9 cellular contexts compared by ENCODE assay signal in genomic region chr5:181218795-181219124, GRCh38. TPM values are rescaled to one million over a fixed set of nuclear protein-coding genes. Genes with fewer than 3 reads are reported as not detected.
DNase-seq lines count a peak whose midpoint lies in the region; ATAC-seq lines count a peak whose summit lies in the region.
"Had no signal": no experiment of that assay in that cellular context is flagged by ENCODE, and none has a peak within 500 bp of the region (broad histone marks: within the 10 kb centered on the region; RNA-seq: fewer than 3 reads in every experiment).

No MANE protein-coding gene starts in this region.

- H3K36me3 ChIP-seq in iPS-15b (ENCODE audit: control insufficient read depth, insufficient read depth, low read length) (no peaks in the 10 kb centered on the region), subcutaneous abdominal adipose tissue (ENCODE audit: control insufficient read depth in 5 of 5, insufficient read depth in 5 of 5, low read length in 5 of 5) (no peaks in the 10 kb centered on the region)

- no peaks in the 10 kb centered on the region for H3K4me1 ChIP-seq in iPS-15b (ENCODE audit: control insufficient read depth, insufficient read depth, low read length)
- H3K4me1 ChIP-seq in subcutaneous abdominal adipose tissue (ENCODE audit: control insufficient read depth in 5 of 5, insufficient read depth in 5 of 5, low read length in 5 of 5), result peaks cover 12 to 42% (median 33%) of the 10 kb centered on the region in 5 donors

- peak overlapping the region; percentile 76 for H3K4me3 ChIP-seq in iPS-15b (ENCODE audit: low read depth, low read length)
- peak overlapping the region in 4 of 5 donors; percentile 57 to 70 (median 66) for H3K4me3 ChIP-seq in subcutaneous abdominal adipose tissue (ENCODE audit: low read depth in 1 of 5, low read length in 5 of 5)

- H3K9ac ChIP-seq in iPS-15b (ENCODE audit: low read depth, low read length) (no peak overlapping the region), subcutaneous abdominal adipose tissue (ENCODE audit: low read length in 5 of 5) (no peak overlapping the region)

- H3K27ac ChIP-seq in subcutaneous abdominal adipose tissue (ENCODE audit: low read depth, low read length), result no peak overlapping the region

- POLR2A ChIA-PET in activated CD8-positive, alpha-beta T cell treated with anti-CD3 and anti-CD28 coated beads, Interleukin-2, amount 10 ng/mL, durations not matched to agents 7 days and 5 days (lab: Charles Lee), result no interaction called here

- peaks cover 7% of the 10 kb centered on the region for H3K36me3 Mint-ChIP-seq in activated T-cell treated with anti-CD3 and anti-CD28 coated beads, Interleukin-2, amount 50 U/mL, for 24 hours (ENCODE audit: low read depth)
- peaks cover 5% of the 10 kb centered on the region for H3K36me3 Mint-ChIP-seq in activated CD8-positive, alpha-beta T cell treated with anti-CD3 and anti-CD28 coated beads, Interleukin-2, amount 10 ng/mL, durations not matched to agents 7 days and 5 days (ENCODE audit: low read depth)

- H3K4me1 Mint-ChIP-seq in activated T-cell treated with anti-CD3 and anti-CD28 coated beads, Interleukin-2, amount 50 U/mL, for 24 hours (ENCODE audit: low read depth), result peaks cover 61% of the 10 kb centered on the region
- peaks cover 57% of the 10 kb centered on the region for H3K4me1 Mint-ChIP-seq in activated CD8-positive, alpha-beta T cell treated with anti-CD3 and anti-CD28 coated beads, Interleukin-2, amount 10 ng/mL, durations not matched to agents 7 days and 5 days (ENCODE audit: low read depth)

- CTCF ChIA-PET in activated CD8-positive, alpha-beta T cell treated with anti-CD3 and anti-CD28 coated beads, Interleukin-2, amount 10 ng/mL, durations not matched to agents 7 days and 5 days (lab: Charles Lee), result no interaction called here

- DNase-seq in activated T-cell treated with anti-CD3 and anti-CD28 coated beads, Interleukin-2, amount 50 U/mL, for 24 hours, result no peak
- DNase-seq in activated T-cell treated with anti-CD3 and anti-CD28 coated beads for 4 hours (no peak), T1000 (lab: John Stamatoyannopoulos, UW) (no peak), NCI-H526 treated with DMSO at 0.1 percent for 48 hours (lab: John Stamatoyannopoulos, UW) (no peak)
- no peak for DNase-seq in activated CD8-positive, alpha-beta T cell treated with anti-CD3 and anti-CD28 coated beads, Interleukin-2, amount 10 ng/mL, durations not matched to agents 7 days and 5 days
- DNase-seq: NCI-H748 treated with DMSO at 0.1 percent for 48 hours had no signal

- H3K9me3 ChIP-seq in iPS-15b (ENCODE audit: control insufficient read depth, insufficient read depth, low read length) (no peaks in the 10 kb centered on the region), subcutaneous abdominal adipose tissue (ENCODE audit: control insufficient read depth in 5 of 5, low read length in 5 of 5) (no peaks in the 10 kb centered on the region)

- peak overlapping the region; percentile 97 for H3K27ac Mint-ChIP-seq in activated T-cell treated with anti-CD3 and anti-CD28 coated beads, Interleukin-2, amount 50 U/mL, for 24 hours
- peak overlapping the region; percentile 85 for H3K27ac Mint-ChIP-seq in activated CD8-positive, alpha-beta T cell treated with anti-CD3 and anti-CD28 coated beads, Interleukin-2, amount 10 ng/mL, durations not matched to agents 7 days and 5 days

- H3K9me3 Mint-ChIP-seq in activated T-cell treated with anti-CD3 and anti-CD28 coated beads, Interleukin-2, amount 50 U/mL, for 24 hours, result no peaks in the 10 kb centered on the region
- H3K9me3 Mint-ChIP-seq in activated CD8-positive, alpha-beta T cell treated with anti-CD3 and anti-CD28 coated beads, Interleukin-2, amount 10 ng/mL, durations not matched to agents 7 days and 5 days (ENCODE audit: insufficient read depth), result no peaks in the 10 kb centered on the region

- peak overlapping the region; percentile 76 for H3K4me3 Mint-ChIP-seq in activated T-cell treated with anti-CD3 and anti-CD28 coated beads, Interleukin-2, amount 50 U/mL, for 24 hours
- peak overlapping the region; percentile 75 for H3K4me3 Mint-ChIP-seq in activated CD8-positive, alpha-beta T cell treated with anti-CD3 and anti-CD28 coated beads, Interleukin-2, amount 10 ng/mL, durations not matched to agents 7 days and 5 days

- H3K27me3 ChIP-seq in iPS-15b (ENCODE audit: control insufficient read depth, insufficient read depth, low read length), result peaks cover 8% of the 10 kb centered on the region
- H3K27me3 ChIP-seq in subcutaneous abdominal adipose tissue (ENCODE audit: control insufficient read depth in 5 of 5, insufficient read depth in 4 of 5, low read length in 5 of 5), result no peaks in the 10 kb centered on the region

- no peak for ATAC-seq in activated CD8-positive, alpha-beta T cell treated with anti-CD3 and anti-CD28 coated beads, Interleukin-2, amount 10 ng/mL, durations not matched to agents 7 days and 5 days
- ATAC-seq in HG02970 (IDR thresholded peaks at IDR 0.05; ENCODE audit: low FRiP score, unreplicated experiment), result no peak

- H3K27me3 Mint-ChIP-seq in activated T-cell treated with anti-CD3 and anti-CD28 coated beads, Interleukin-2, amount 50 U/mL, for 24 hours, result peaks cover 6% of the 10 kb centered on the region
- peaks cover 3% of the 10 kb centered on the region for H3K27me3 Mint-ChIP-seq in activated CD8-positive, alpha-beta T cell treated with anti-CD3 and anti-CD28 coated beads, Interleukin-2, amount 10 ng/mL, durations not matched to agents 7 days and 5 days (ENCODE audit: low read depth)

RNA-seq across cellular contexts. Expression of gene TRIM41, which starts 4.3 kb away (rescaled TPM):
- total RNA-seq in activated CD8-positive, alpha-beta T cell treated with anti-CD3 and anti-CD28 coated beads, Interleukin-2, amount 10 ng/mL, durations not matched to agents 7 days and 5 days, result 10 to 100 TPM; 40.0 to 44.7 TPM

RNA-seq across cellular contexts. Expression of gene TRIM7, which starts 13.8 kb away (rescaled TPM):
- 1 to 10 TPM; 1.1 to 1.5 TPM for total RNA-seq in activated CD8-positive, alpha-beta T cell treated with anti-CD3 and anti-CD28 coated beads, Interleukin-2, amount 10 ng/mL, durations not matched to agents 7 days and 5 days

RNA-seq across cellular contexts. Expression of gene RACK1, which starts 24.9 kb away (rescaled TPM):
- total RNA-seq in activated CD8-positive, alpha-beta T cell treated with anti-CD3 and anti-CD28 coated beads, Interleukin-2, amount 10 ng/mL, durations not matched to agents 7 days and 5 days, result 1,000 to 10,000 TPM; 1,796 to 1,942 TPM

RNA-seq across cellular contexts. Expression of gene TRIM52, which starts 42.2 kb away (rescaled TPM):
- total RNA-seq in activated CD8-positive, alpha-beta T cell treated with anti-CD3 and anti-CD28 coated beads, Interleukin-2, amount 10 ng/mL, durations not matched to agents 7 days and 5 days, result 10 to 100 TPM; 22.4 to 23.2 TPM
